In the genomic region with DNA sequence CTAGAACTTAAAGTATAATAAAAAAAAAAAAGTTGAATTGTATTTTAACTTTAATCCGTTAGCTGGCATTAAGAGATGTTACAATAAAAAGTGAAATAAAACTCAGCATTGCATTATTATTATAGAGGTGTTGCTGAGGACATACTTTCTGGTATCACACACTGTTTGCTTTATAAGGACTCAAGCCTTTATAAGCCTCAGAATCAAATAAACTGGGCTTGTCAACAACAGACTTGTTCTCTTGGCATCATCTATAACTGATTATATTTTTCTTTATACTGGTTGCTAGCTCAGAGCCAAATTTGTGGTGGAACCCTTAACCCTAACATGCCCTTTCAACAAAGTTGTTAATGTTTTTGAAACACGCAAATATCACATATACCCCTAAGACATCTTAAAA, we compare ENCODE assay signal across 28 cellular contexts.
"Had no signal": no experiment of that assay in that cellular context is flagged by ENCODE, and none has a peak within 500 bp of the region (broad histone marks: within the 10 kb centered on the region; RNA-seq: fewer than 3 reads in every experiment).

No MANE protein-coding gene starts in this region.

- ATAC-seq: effector memory CD8-positive, alpha-beta T cell; esophagus mucosa; foreskin keratinocyte; gastrocnemius medialis; gastroesophageal sphincter; heart left ventricle; heart right ventricle had no signal

- H3K4me1 ChIP-seq: colonic mucosa, esophagus muscularis mucosa, esophagus squamous epithelium, foreskin keratinocyte, gastrocnemius medialis, gastroesophageal sphincter, heart left ventricle, heart right ventricle had no signal

- H2AFZ ChIP-seq: hepatocyte had no signal

- DNase-seq: colonic mucosa; cortex of kidney; dermis blood vessel endothelial cell; dorsolateral prefrontal cortex; effector CD4-positive, alpha-beta T cell; effector CD8-positive, alpha-beta T cell; effector memory CD4-positive, alpha-beta T cell; effector memory CD8-positive, alpha-beta T cell; endodermal cell; erythroblast; esophagus squamous epithelium; foreskin fibroblast; foreskin keratinocyte; foreskin melanocyte; gastrocnemius medialis; glutamatergic neuron; head of caudate nucleus; heart left ventricle; heart right ventricle had no signal

- FAIRE-seq: endometrium, endothelial cell of umbilical vein, frontal cortex had no signal

- H3K27ac ChIP-seq: colonic mucosa, coronary artery, dorsolateral prefrontal cortex, epithelial cell of prostate, esophagus muscularis mucosa, esophagus squamous epithelium, foreskin keratinocyte, gastrocnemius medialis, gastroesophageal sphincter, heart left ventricle, heart right ventricle, hepatocyte had no signal

- H3K79me2 ChIP-seq: hepatocyte had no signal

- H3K4me3 ChIP-seq: colonic mucosa, coronary artery, dorsolateral prefrontal cortex, esophagus muscularis mucosa, esophagus squamous epithelium, gastrocnemius medialis, gastroesophageal sphincter, heart left ventricle, heart right ventricle, hepatocyte had no signal

- H3K36me3 ChIP-seq: colonic mucosa, esophagus squamous epithelium had no signal

- H3K27me3 ChIP-seq: colonic mucosa, dorsolateral prefrontal cortex, esophagus muscularis mucosa, esophagus squamous epithelium, foreskin keratinocyte, gastrocnemius medialis, gastroesophageal sphincter, heart left ventricle, heart right ventricle, hepatocyte had no signal

- H3K4me2 ChIP-seq: hepatocyte had no signal

- H3K9me3 ChIP-seq: colonic mucosa, gastrocnemius medialis, gastroesophageal sphincter had no signal
